1 cellular context compared by ENCODE assay signal in the genomic region with DNA sequence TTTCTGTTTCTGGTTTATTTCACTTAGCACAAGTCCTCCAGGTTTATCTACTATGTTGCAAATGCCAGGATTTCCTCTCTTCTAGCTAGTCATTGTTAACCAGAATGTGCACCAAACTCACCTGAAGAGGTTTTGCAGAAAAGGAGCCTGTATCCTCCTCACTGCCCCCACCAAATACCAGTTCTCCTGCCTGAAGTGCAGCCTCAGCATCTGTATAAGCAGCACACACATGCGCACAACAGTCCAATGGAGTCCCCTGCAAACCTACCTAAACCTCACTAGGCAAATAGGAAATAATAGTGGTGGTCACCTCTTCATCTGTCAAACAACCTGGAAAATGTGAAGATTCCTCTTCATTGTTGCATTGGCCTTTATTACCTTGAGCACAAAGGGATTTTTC.
TF ChIP-seq lines count a peak whose summit lies in the region.

No MANE protein-coding gene starts in this region.

TF ChIP-seq in H1, 55 proteins besides CTCF, POLR2A, EP300 and RAD21 (continued from another document):
- TF ChIP-seq CHD7 (IDR thresholded peaks at IDR 0.05; ENCODE audit: insufficient replicate concordance, low read length): no peak
- TF ChIP-seq HDAC6 (IDR thresholded peaks at IDR 0.05; ENCODE audit: low read depth, low read length): no peak
- TF ChIP-seq FOSL1 (IDR thresholded peaks at IDR 0.05; ENCODE audit: insufficient read depth, low read depth, low read length): no peak
- TF ChIP-seq SP2 (IDR thresholded peaks at IDR 0.05; ENCODE audit: low read length): no peak
- no peak for TF ChIP-seq KDM1A (IDR thresholded peaks at IDR 0.05; ENCODE audit: borderline replicate concordance, low read length)
- no peak for TF ChIP-seq ATF2 (IDR thresholded peaks at IDR 0.05; ENCODE audit: low read length)
